In the genomic region with DNA sequence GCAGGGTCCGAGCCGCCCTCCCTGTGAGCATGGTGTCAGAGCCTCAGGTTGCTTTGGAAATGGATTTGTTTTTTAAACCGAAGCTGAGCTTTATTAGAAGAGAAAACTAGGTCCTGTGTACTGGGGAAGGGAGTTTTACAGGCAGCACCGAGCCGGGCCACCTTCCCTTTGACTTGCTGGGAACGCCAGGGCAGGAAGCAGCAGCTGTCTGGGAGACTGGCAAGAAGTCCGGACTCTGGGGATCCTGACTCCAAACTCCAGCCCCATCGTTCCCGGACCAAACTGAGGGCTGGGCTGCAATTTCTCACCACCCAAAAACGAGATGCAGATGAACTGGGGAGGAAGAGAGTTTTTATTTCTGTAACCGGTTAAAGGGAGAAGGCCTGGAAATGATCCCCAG, we compare ENCODE assay signal across 17 cellular contexts.
DNase-seq lines count a peak whose midpoint lies in the region; ATAC-seq and TF ChIP-seq lines count a peak whose summit lies in the region.
"Had no signal": no experiment of that assay in that cellular context is flagged by ENCODE, and none has a peak within 500 bp of the region (broad histone marks: within the 10 kb centered on the region; RNA-seq: fewer than 3 reads in every experiment).

No MANE protein-coding gene starts in this region.

- peak; percentile 88 for ATAC-seq in left ventricle myocardium superior
- ATAC-seq in HG03045 (IDR thresholded peaks at IDR 0.05; ENCODE audit: unreplicated experiment), result no peak
- ATAC-seq: Panc1 had no signal

- no peak overlapping the region for H3K9ac ChIP-seq in BLaER1
- H3K9ac ChIP-seq in adipocyte (ENCODE audit: low read length), result peak overlapping the region; percentile 2

- peak overlapping the region; percentile 29 for H3K4me2 ChIP-seq in BLaER1
- H3K4me2 ChIP-seq in osteoblast (ENCODE audit: insufficient read depth, low read length), result peak overlapping the region; percentile 19

- H3K79me2 ChIP-seq in osteoblast (ENCODE audit: insufficient read depth, low read length), result no peaks in the 10 kb centered on the region

- H3K27ac ChIP-seq in BLaER1 (no peak overlapping the region), osteoblast (ENCODE audit: low read depth, low read length) (no peak overlapping the region)

- no peak for TF ChIP-seq CTCF in osteoblast (IDR thresholded peaks at IDR 0.05; ENCODE audit: extremely low read depth, low read depth, low read length)

- H3K4me3 ChIP-seq in BLaER1 (no peak overlapping the region), adipocyte (ENCODE audit: low read length) (no peak overlapping the region), osteoblast (ENCODE audit: insufficient read depth, low read length) (no peak overlapping the region)
- H3K4me3 ChIP-seq: HAP-1 had no signal

- H3K36me3 ChIP-seq in BLaER1 (0 out of 2 replicates have a peak, but pooled peaks cover 3% of the 10 kb centered on the region), adipocyte (ENCODE audit: control insufficient read depth, insufficient read depth, low read length, severe bottlenecking) (no peaks in the 10 kb centered on the region), osteoblast (ENCODE audit: insufficient read depth, low read length) (no peaks in the 10 kb centered on the region)
- H3K36me3 ChIP-seq: HAP-1 had no signal

- peak overlapping the region; percentile 77 for H2AFZ ChIP-seq in osteoblast (ENCODE audit: low read length)

- DNase-seq in adipocyte (ENCODE audit: low read depth) (no peak), left ventricle myocardium superior (peak; percentile 61), osteoblast (ENCODE audit: insufficient read length, low spot score, missing footprints) (no peak), hippocampal formation (lab: John Stamatoyannopoulos, UW) (no peak), ecto neural progenitor cell (ENCODE audit: low spot score) (no peak)
- no peak for DNase-seq in activated CD4-positive, alpha-beta T cell treated with anti-CD3 and anti-CD28 coated beads, Interleukin-2, amount 50 U/mL, for 1 hour
- DNase-seq: Caco-2, DMS153, NCI-H1105 treated with DMSO at 0.1 percent for 48 hours, NCI-H1694 treated with DMSO at 0.1 percent for 48 hours, NCI-H2107, NCI-H2227 treated with DMSO at 0.1 percent for 48 hours, NCI-H524 treated with DMSO at 0.1 percent for 48 hours had no signal

- H3K4me1 ChIP-seq in BLaER1 (peaks cover 8% of the 10 kb centered on the region), adipocyte (ENCODE audit: control insufficient read depth, insufficient read depth, low read length) (peaks cover 22% of the 10 kb centered on the region), osteoblast (ENCODE audit: insufficient read depth, low read length) (peaks cover 9% of the 10 kb centered on the region)
- H3K4me1 ChIP-seq: Caco-2, HAP-1 had no signal

- H3K27me3 ChIP-seq in BLaER1 (no peaks in the 10 kb centered on the region), adipocyte (replicated peaks; ENCODE audit: control insufficient read depth, insufficient read depth, low read length) (peaks cover 7% of the 10 kb centered on the region), osteoblast (ENCODE audit: insufficient read depth, low read length) (peaks cover 2% of the 10 kb centered on the region)

- intact Hi-C loops in left ventricle myocardium superior (cut with micrococcal nuclease), result no loop called here

- H3K9me3 ChIP-seq in BLaER1 (peaks cover 14% of the 10 kb centered on the region), adipocyte (ENCODE audit: control insufficient read depth, low read length) (peaks cover 20% of the 10 kb centered on the region), osteoblast (ENCODE audit: low read depth, low read length) (peaks cover 5% of the 10 kb centered on the region)

- H4K20me1 ChIP-seq in BLaER1, result no peaks in the 10 kb centered on the region
- no peaks in the 10 kb centered on the region for H4K20me1 ChIP-seq in osteoblast (ENCODE audit: insufficient read depth, low read length)
